ENCODE assay signal across 16 cellular contexts in genomic region chr3:60226907-60227306, GRCh38.
DNase-seq lines count a peak whose midpoint lies in the region; ATAC-seq, FAIRE-seq and TF ChIP-seq lines count a peak whose summit lies in the region.
"Had no signal": no experiment of that assay in that cellular context is flagged by ENCODE, and none has a peak within 500 bp of the region (broad histone marks: within the 10 kb centered on the region; RNA-seq: fewer than 3 reads in every experiment).

No MANE protein-coding gene starts in this region.

- H3K27ac ChIP-seq in SJCRH30 (peak overlapping the region; percentile 55), mesenchymal stem cell (ENCODE audit: low read length, poor library complexity, severe bottlenecking) (peak overlapping the region; percentile 51)
- H3K27ac ChIP-seq: 22Rv1, KMS-11 had no signal

- H3K9ac ChIP-seq in mesenchymal stem cell (ENCODE audit: low read length): no peak overlapping the region
- H3K9ac ChIP-seq: KMS-11 had no signal

- no peak overlapping the region for H3K4me3 ChIP-seq in SJCRH30
- no peak overlapping the region for H3K4me3 ChIP-seq in mesenchymal stem cell (ENCODE audit: insufficient read depth in 1 of 2, low read depth in 1 of 2, low read length in 2 of 2)
- H3K4me3 ChIP-seq: MG63 had no signal

- H3K4me2 ChIP-seq in mesenchymal stem cell (ENCODE audit: low read length, poor library complexity, severe bottlenecking): peak overlapping the region; percentile 24
- H3K4me2 ChIP-seq: KMS-11 had no signal

- POLR2A ChIA-PET in activated CD4-positive, alpha-beta memory T cell treated with anti-CD3 and anti-CD28 coated beads, Interleukin-2, amount 10 ng/mL, durations not matched to agents 7 days and 5 days (lab: Charles Lee): no interaction called here

- CTCF ChIA-PET in activated CD4-positive, alpha-beta memory T cell treated with anti-CD3 and anti-CD28 coated beads, Interleukin-2, amount 10 ng/mL, durations not matched to agents 7 days and 5 days (lab: Charles Lee): no interaction called here

- WGBS in mesenchymal stem cell: 100% methylated on average over 1 of the region's 2 CpGs

- no peaks in the 10 kb centered on the region for H3K36me3 ChIP-seq in SJCRH30
- H3K36me3 ChIP-seq in mesenchymal stem cell (ENCODE audit: control insufficient read depth in 1 of 2, insufficient read depth in 2 of 2, low read depth in 1 of 2, low read length in 2 of 2): no peaks in the 10 kb centered on the region
- H3K36me3 ChIP-seq: MG63 had no signal

- no peak overlapping the region for H2AFZ ChIP-seq in mesenchymal stem cell (ENCODE audit: low read depth, low read length)

- ATAC-seq in GM18861 (IDR thresholded peaks at IDR 0.05; ENCODE audit: unreplicated experiment): no peak

- H3K36me3 Mint-ChIP-seq in activated CD4-positive, alpha-beta memory T cell treated with anti-CD3 and anti-CD28 coated beads, Interleukin-2, amount 10 ng/mL, durations not matched to agents 7 days and 5 days (ENCODE audit: low read depth): no peaks in the 10 kb centered on the region

- H2BK5ac ChIP-seq in mesenchymal stem cell (ENCODE audit: low read depth, low read length, poor library complexity, severe bottlenecking): no peak overlapping the region

- no peaks in the 10 kb centered on the region for H3K27me3 ChIP-seq in SJCRH30
- no peaks in the 10 kb centered on the region for H3K27me3 ChIP-seq in mesenchymal stem cell (ENCODE audit: control insufficient read depth in 1 of 2, insufficient read depth in 1 of 2, low read length in 2 of 2)
- H3K27me3 ChIP-seq: MG63 had no signal

- H2AK5ac ChIP-seq in mesenchymal stem cell (ENCODE audit: low read length, severe bottlenecking): no peak overlapping the region

- intact Hi-C loops in posterior cingulate gyrus (cut with DNase I): no loop called here

- no peak overlapping the region for H2BK12ac ChIP-seq in mesenchymal stem cell (ENCODE audit: low read length in 2 of 2)

- no peak overlapping the region for H3K27ac Mint-ChIP-seq in activated CD4-positive, alpha-beta memory T cell treated with anti-CD3 and anti-CD28 coated beads, Interleukin-2, amount 10 ng/mL, durations not matched to agents 7 days and 5 days
- H3K27ac Mint-ChIP-seq: HFFc6 had no signal

- no peak for TF ChIP-seq POLR2A in GM12891 (IDR thresholded peaks at IDR 0.05; ENCODE audit: low read depth, low read length)

- peaks cover 2% of the 10 kb centered on the region for H3K9me3 Mint-ChIP-seq in activated CD4-positive, alpha-beta memory T cell treated with anti-CD3 and anti-CD28 coated beads, Interleukin-2, amount 10 ng/mL, durations not matched to agents 7 days and 5 days

- H4K91ac ChIP-seq in mesenchymal stem cell (ENCODE audit: low read length): no peak overlapping the region

- H3K79me1 ChIP-seq in mesenchymal stem cell (replicated peaks; ENCODE audit: low read length, poor library complexity, severe bottlenecking): no peaks in the 10 kb centered on the region

- H3K4me1 ChIP-seq in SJCRH30 (peaks cover 8% of the 10 kb centered on the region), mesenchymal stem cell (ENCODE audit: control insufficient read depth, insufficient read depth, low read depth, low read length) (no peaks in the 10 kb centered on the region)

- no peak overlapping the region for H3K18ac ChIP-seq in mesenchymal stem cell (ENCODE audit: low read depth in 1 of 2, low read length in 2 of 2)

- H3K4ac ChIP-seq in mesenchymal stem cell (ENCODE audit: low read depth in 1 of 2, low read length in 2 of 2): no peak overlapping the region

- H3K14ac ChIP-seq in mesenchymal stem cell (ENCODE audit: low read length in 2 of 2): no peak overlapping the region

- no peak overlapping the region for H3K23ac ChIP-seq in mesenchymal stem cell (ENCODE audit: low read length in 2 of 2)

- H4K8ac ChIP-seq in mesenchymal stem cell (ENCODE audit: low read length): no peak overlapping the region

- H3K9me3 ChIP-seq in SJCRH30 (replicated peaks) (no peaks in the 10 kb centered on the region), mesenchymal stem cell (ENCODE audit: control insufficient read depth, low read length) (no peaks in the 10 kb centered on the region)
- H3K9me3 ChIP-seq: MG63 had no signal

- DNase-seq in DMS79 treated with DMSO at 0.1 percent for 48 hours (lab: John Stamatoyannopoulos, UW) (peak; percentile 48), DMS79 (lab: John Stamatoyannopoulos, UW) (no peak), GM12891 (ENCODE audit: insufficient read length, low spot score) (no peak), SJCRH30 (peak; percentile 20 to 64), mesenchymal stem cell (no peak), posterior cingulate gyrus (no peak)
- no peak for DNase-seq in activated CD4-positive, alpha-beta memory T cell treated with anti-CD3 and anti-CD28 coated beads, Interleukin-2, amount 10 ng/mL, durations not matched to agents 7 days and 5 days
- DNase-seq: C1 segment of cervical spinal cord, HFFc6, MG63, NCI-H1417, NCI-H446 treated with DMSO at 0.1 percent for 48 hours, SHP77 treated with DMSO at 0.1 percent for 48 hours had no signal

- H3K4me1 Mint-ChIP-seq in activated CD4-positive, alpha-beta memory T cell treated with anti-CD3 and anti-CD28 coated beads, Interleukin-2, amount 10 ng/mL, durations not matched to agents 7 days and 5 days: no peaks in the 10 kb centered on the region

- H3K27me3 Mint-ChIP-seq in activated CD4-positive, alpha-beta memory T cell treated with anti-CD3 and anti-CD28 coated beads, Interleukin-2, amount 10 ng/mL, durations not matched to agents 7 days and 5 days: no peaks in the 10 kb centered on the region

- no peak overlapping the region for H3K4me3 Mint-ChIP-seq in activated CD4-positive, alpha-beta memory T cell treated with anti-CD3 and anti-CD28 coated beads, Interleukin-2, amount 10 ng/mL, durations not matched to agents 7 days and 5 days
- H3K4me3 Mint-ChIP-seq: HFFc6 had no signal

- FAIRE-seq in GM12891 (lab: Jason Lieb, UNC): no peak

- no peak overlapping the region for H2BK120ac ChIP-seq in mesenchymal stem cell (ENCODE audit: low read depth, low read length)

- H2BK15ac ChIP-seq in mesenchymal stem cell (ENCODE audit: low read depth, poor library complexity, severe bottlenecking): no peak overlapping the region

TF ChIP-seq in GM12891, 5 proteins besides CTCF, POLR2A, EP300 and RAD21:
- TF ChIP-seq SPI1 (IDR thresholded peaks at IDR 0.05; ENCODE audit: low read depth, low read length) (no peak), POU2F2 (IDR thresholded peaks at IDR 0.05; ENCODE audit: low read depth, low read length) (no peak), TAF1 (IDR thresholded peaks at IDR 0.05; ENCODE audit: low read depth, low read length) (no peak), PAX5 (IDR thresholded peaks at IDR 0.05; ENCODE audit: insufficient read depth, low read length, severe bottlenecking) (peak; percentile 39), POLR2AphosphoS5 (IDR thresholded peaks at IDR 0.05; ENCODE audit: low read depth, low read length) (no peak)

Comparison
In these comparisons a context has a peak if more than half of its experiments do, and no peak if none do; other contexts are left out.
1. DNase-seq: peak in DMS79 treated with DMSO at 0.1 percent for 48 hours (single experiment) and SJCRH30 (2 of 2); none in DMS79 (single experiment), GM12891 (single experiment), mesenchymal stem cell (single experiment), activated CD4-positive, alpha-beta memory T cell treated with anti-CD3 and anti-CD28 coated beads, Interleukin-2, amount 10 ng/mL, durations not matched to agents 7 days and 5 days (single experiment) and posterior cingulate gyrus (0 of 10).